Comparison of ENCODE assay signal across 8 cellular contexts in the genomic region with DNA sequence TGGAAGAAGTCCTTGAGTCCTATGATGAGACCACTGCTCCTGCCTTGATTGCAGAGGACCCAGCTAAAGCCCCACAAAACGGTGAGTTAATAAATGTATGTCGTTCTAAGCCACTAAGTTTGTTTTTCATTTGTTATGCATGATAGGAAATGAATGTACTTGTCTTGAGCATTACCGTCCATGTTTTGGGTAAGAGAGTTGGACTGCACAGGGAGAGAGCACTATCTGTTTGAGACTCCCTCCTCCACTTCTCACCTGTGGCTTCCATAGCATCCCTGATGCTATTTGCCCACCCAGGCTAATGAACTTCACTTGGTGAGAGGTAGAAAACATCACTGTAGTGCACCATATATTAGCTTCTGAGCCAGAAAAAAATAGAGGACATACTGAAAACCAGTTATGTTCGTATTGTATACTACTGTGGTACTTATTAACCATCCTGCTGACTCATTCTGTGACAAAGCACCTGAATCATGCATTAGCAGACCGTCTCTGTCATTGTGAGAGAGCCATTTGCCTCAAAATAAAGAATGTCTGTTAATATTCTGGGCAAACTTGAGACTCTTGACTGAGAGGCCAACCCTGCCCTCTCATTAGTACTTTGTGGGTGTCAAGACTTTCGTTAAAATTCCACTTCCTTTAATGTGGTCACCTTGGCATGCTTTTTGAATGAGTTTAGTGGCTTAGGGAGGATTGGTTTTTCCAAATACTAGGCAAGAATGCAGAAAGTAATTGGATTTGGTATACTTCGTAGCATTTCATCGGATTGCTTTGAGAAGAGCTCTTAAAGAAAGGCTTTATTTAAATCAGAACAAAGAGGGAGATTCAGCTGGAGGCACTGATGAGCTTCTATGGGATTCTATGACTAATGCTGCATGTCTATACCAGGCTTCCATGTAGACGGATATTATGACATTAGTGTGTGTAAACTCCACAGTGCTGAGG.
A peak's percentile ranks its signal among the peaks of the same experiment; 100 is the strongest.
DNase-seq lines count a peak whose midpoint lies in the region; ATAC-seq and TF ChIP-seq lines count a peak whose summit lies in the region.

No MANE protein-coding gene starts in this region.

- no peak for TF ChIP-seq CTCF in HFFc6 (IDR thresholded peaks at IDR 0.05)
- TF ChIP-seq CTCF in mucosa of descending colon (IDR thresholded peaks at IDR 0.05): no peak
- TF ChIP-seq CTCF in WTC11 (IDR thresholded peaks at IDR 0.05): no peak
- TF ChIP-seq CTCF in coronary artery (IDR thresholded peaks at IDR 0.05): no peak
- no peak for TF ChIP-seq CTCF in glutamatergic neuron (IDR thresholded peaks at IDR 0.05; ENCODE audit: partially characterized antibody, unreplicated experiment)

- no peaks in the 10 kb centered on the region for H3K9me3 ChIP-seq in mucosa of descending colon

- DNase-seq in HFFc6 (peak; percentile 33), NCI-H460 (ENCODE audit: extremely low read depth, low read depth) (peak; percentile 13), mucosa of descending colon (no peak), WTC11 (ENCODE audit: low spot score) (no peak), coronary artery (ENCODE audit: low spot score) (no peak), NCI-H526 treated with DMSO at 0.1 percent for 48 hours (lab: John Stamatoyannopoulos, UW) (no peak), glutamatergic neuron (no peak)

- CTCF ChIA-PET in WTC11 (lab: Charles Lee): no interaction called here

- H3K4me3 ChIP-seq in mucosa of descending colon (no peak overlapping the region), coronary artery (no peak overlapping the region)

- POLR2A ChIA-PET in WTC11 (lab: Charles Lee): no interaction called here

- H3K27ac Mint-ChIP-seq in HFFc6 (peak overlapping the region; percentile 82), WTC11 (no peak overlapping the region), glutamatergic neuron (ENCODE audit: unreplicated experiment) (no peak overlapping the region)

- H3K4me3 Mint-ChIP-seq in HFFc6 (peak overlapping the region; percentile 63), WTC11 (no peak overlapping the region), glutamatergic neuron (ENCODE audit: unreplicated experiment) (no peak overlapping the region)

- ATAC-seq in GM18858 (IDR thresholded peaks at IDR 0.05; ENCODE audit: unreplicated experiment) (peak; percentile 96), mucosa of descending colon (peak; percentile 31), WTC11 (no peak)

- H3K36me3 Mint-ChIP-seq in HFFc6 (ENCODE audit: low read depth) (no peaks in the 10 kb centered on the region), WTC11 (no peaks in the 10 kb centered on the region), glutamatergic neuron (ENCODE audit: unreplicated experiment) (peaks cover 4% of the 10 kb centered on the region)

- H3K4me1 ChIP-seq in mucosa of descending colon (ENCODE audit: low read depth): no peaks in the 10 kb centered on the region

- H3K27me3 Mint-ChIP-seq in HFFc6 (ENCODE audit: insufficient read depth): no peaks in the 10 kb centered on the region
- no peaks in the 10 kb centered on the region for H3K27me3 Mint-ChIP-seq in WTC11 (ENCODE audit: low read depth)
- H3K27me3 Mint-ChIP-seq in glutamatergic neuron (ENCODE audit: unreplicated experiment): no peaks in the 10 kb centered on the region

- H3K4me1 Mint-ChIP-seq in HFFc6 (ENCODE audit: low read depth): peaks cover 39% of the 10 kb centered on the region
- no peaks in the 10 kb centered on the region for H3K4me1 Mint-ChIP-seq in WTC11
- H3K4me1 Mint-ChIP-seq in glutamatergic neuron (ENCODE audit: low read depth, unreplicated experiment): peaks cover 3% of the 10 kb centered on the region

- H3K9me3 Mint-ChIP-seq in HFFc6: no peaks in the 10 kb centered on the region
- peaks cover 12% of the 10 kb centered on the region for H3K9me3 Mint-ChIP-seq in WTC11
- H3K9me3 Mint-ChIP-seq in glutamatergic neuron (ENCODE audit: unreplicated experiment): no peaks in the 10 kb centered on the region

- no peak overlapping the region for H3K27ac ChIP-seq in coronary artery

- H3K36me3 ChIP-seq in mucosa of descending colon (ENCODE audit: low read depth): no peaks in the 10 kb centered on the region

- intact Hi-C loops in mucosa of descending colon (cut with DNase I, micrococcal nuclease): no loop called here

TF ChIP-seq in WTC11, 78 proteins besides CTCF, POLR2A, EP300 and RAD21:
- TF ChIP-seq JAZF1 (CRISPR knock-in tag; IDR thresholded peaks at IDR 0.05): no peak
- TF ChIP-seq KAT7 (CRISPR knock-in tag; IDR thresholded peaks at IDR 0.05; ENCODE audit: borderline replicate concordance): no peak
- no peak for TF ChIP-seq TEAD1 (CRISPR knock-in tag; IDR thresholded peaks at IDR 0.05)
- TF ChIP-seq SP1 (CRISPR knock-in tag; conservative IDR thresholded peaks at IDR 0.05): no peak
- TF ChIP-seq, protein P1, sequence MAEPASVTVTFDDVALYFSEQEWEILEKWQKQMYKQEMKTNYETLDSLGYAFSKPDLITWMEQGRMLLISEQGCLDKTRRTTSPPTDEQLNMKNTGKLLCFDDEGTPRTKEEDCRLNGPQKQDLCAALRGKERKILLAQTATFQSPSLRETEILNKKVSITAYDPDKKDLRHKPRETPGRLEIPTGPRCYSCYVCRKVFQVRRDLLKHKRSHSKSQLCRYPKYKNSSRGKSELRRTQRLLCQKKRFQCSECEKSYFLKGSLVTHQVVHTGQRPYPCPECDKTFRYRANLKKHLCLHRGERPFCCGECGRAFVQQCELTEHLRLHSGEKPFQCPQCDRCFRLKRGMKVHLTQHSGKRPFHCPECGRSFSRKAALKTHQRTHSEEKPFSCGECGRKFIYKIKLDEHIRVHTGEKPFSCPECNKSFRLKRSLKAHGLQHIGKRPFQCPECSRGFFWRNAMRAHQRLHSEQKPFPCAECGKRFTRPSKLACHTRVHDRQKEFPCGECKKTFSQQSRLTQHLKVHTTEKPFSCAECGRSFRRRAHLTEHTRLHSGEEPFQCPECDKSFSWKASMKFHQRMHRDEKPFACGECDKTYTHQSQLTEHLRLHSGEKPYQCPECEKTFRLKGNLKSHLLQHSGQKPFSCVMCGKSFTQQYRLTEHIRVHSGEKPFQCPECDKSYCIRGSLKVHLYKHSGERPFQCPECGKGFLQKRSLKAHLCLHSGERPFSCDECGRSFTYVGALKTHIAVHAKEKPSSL (CRISPR knock-in tag; conservative IDR thresholded peaks at IDR 0.05): no peak

Comparison
In these comparisons a context has a peak if more than half of its experiments do, and no peak if none do; other contexts are left out.
1. DNase-seq: peak in HFFc6 (single experiment) and NCI-H460 (single experiment); none in mucosa of descending colon (0 of 3), WTC11 (single experiment), coronary artery (single experiment), NCI-H526 treated with DMSO at 0.1 percent for 48 hours (single experiment) and glutamatergic neuron (single experiment).